Comparison of ENCODE assay signal across 22 cellular contexts in genomic region chr11:68016161-68016903, GRCh38. TPM values are rescaled to one million over a fixed set of nuclear protein-coding genes. Genes with fewer than 3 reads are reported as not detected.
DNase-seq lines count a peak whose midpoint lies in the region; ATAC-seq, FAIRE-seq and TF ChIP-seq lines count a peak whose summit lies in the region.
"Had no signal": no experiment of that assay in that cellular context is flagged by ENCODE, and none has a peak within 500 bp of the region (broad histone marks: within the 10 kb centered on the region; RNA-seq: fewer than 3 reads in every experiment).

No MANE protein-coding gene starts in this region.

- H3K9me1 ChIP-seq in IMR-90 (ENCODE audit: insufficient read depth, low read length), result peaks cover 28% of the 10 kb centered on the region

- intact Hi-C loops in IMR-90 (cut with micrococcal nuclease) (no loop called here), A673 (cut with micrococcal nuclease; ENCODE audit: unreplicated experiment) (no loop called here)

- DNase-seq in IMR-90, result no peak
- no peak for DNase-seq in astrocyte (ENCODE audit: low read depth)
- no peak for DNase-seq in neural crest cell (ENCODE audit: low read depth, low spot score)
- no peak for DNase-seq in WERI-Rb-1
- no peak for DNase-seq in NCI-H510A (lab: John Stamatoyannopoulos, UW)
- no peak for DNase-seq in A673 (ENCODE audit: low spot score)
- DNase-seq: activated CD4-positive, alpha-beta memory T cell treated with anti-CD3 and anti-CD28 coated beads, Interleukin-2, amount 10 ng/mL, durations not matched to agents 7 days and 5 days; activated naive CD4-positive, alpha-beta T cell treated with anti-CD3 and anti-CD28 coated beads, Interleukin-2, amount 10 ng/mL, durations not matched to agents 7 days and 5 days; activated T-cell treated with anti-CD3 and anti-CD28 coated beads, Interleukin-2, amount 50 U/mL, for 1 hour; dorsolateral prefrontal cortex; GF-D8; NCI-H1417 treated with DMSO at 0.1 percent for 48 hours; NCI-H2227 treated with DMSO at 0.1 percent for 48 hours; NK-92 treated with Interleukin-12 subunit alpha and Interleukin-12 subunit beta, amount 100 ng/mL, for 24 hours; stimulated activated naive B cell treated with anti-CD40 and anti-IgM and Interleukin-4, amounts not matched to agents 10 μg/mL and 1 μg/mL and 100 μg/mL, for 72 hours; T-helper 1 cell; tibial artery had no signal

- H3K36me3 Mint-ChIP-seq in astrocyte (ENCODE audit: low read depth, unreplicated experiment), result peaks cover 2% of the 10 kb centered on the region
- H3K36me3 Mint-ChIP-seq in neural crest cell (ENCODE audit: low read depth), result no peaks in the 10 kb centered on the region
- H3K36me3 Mint-ChIP-seq: activated naive CD4-positive, alpha-beta T cell treated with anti-CD3 and anti-CD28 coated beads, Interleukin-2, amount 10 ng/mL, durations not matched to agents 7 days and 5 days; stimulated activated naive B cell treated with anti-CD40 and anti-IgM and Interleukin-4, amounts not matched to agents 10 μg/mL and 1 μg/mL and 100 μg/mL, for 72 hours had no signal

- no peak overlapping the region for H3K4me3 ChIP-seq in BLaER1 treated with 17β-estradiol and CSF1 and Interleukin-3, amounts not matched to agents 10 nM and 100 nM
- H3K4me3 ChIP-seq in IMR-90 (ENCODE audit: insufficient read depth, low read depth, low read length) (no peak overlapping the region), astrocyte (ENCODE audit: insufficient read depth, low read depth, low read length) (no peak overlapping the region), WERI-Rb-1 (ENCODE audit: low read depth, low read length) (no peak overlapping the region), A673 (ENCODE audit: low read depth, low read length, poor library complexity, severe bottlenecking) (no peak overlapping the region)
- H3K4me3 ChIP-seq: dorsolateral prefrontal cortex, tibial artery had no signal

- 92% methylated on average over 2 of the region's 13 CpGs; no CpG with 5 or more reads in 1 of the 2 experiments for WGBS in IMR-90 (ENCODE audit: extremely low coverage in 2 of 2, insufficient read length in 1 of 2), 2 experiments

- TF ChIP-seq RAD21 in IMR-90 (IDR thresholded peaks at IDR 0.05; ENCODE audit: low read length), result no peak

- no peak overlapping the region for H2BK5ac ChIP-seq in IMR-90 (ENCODE audit: low read depth, low read length, poor library complexity, severe bottlenecking)

- H3K79me1 ChIP-seq in IMR-90 (ENCODE audit: low read depth in 1 of 2, low read length in 2 of 2), result peaks cover 18 to 34% of the 10 kb centered on the region in 2 experiments; a peak in 3 of 4 replicates

- H3K4me1 Mint-ChIP-seq in astrocyte (ENCODE audit: low read depth, unreplicated experiment) (peaks cover 12% of the 10 kb centered on the region), neural crest cell (peaks cover 47% of the 10 kb centered on the region)
- H3K4me1 Mint-ChIP-seq: activated CD4-positive, alpha-beta memory T cell treated with anti-CD3 and anti-CD28 coated beads, Interleukin-2, amount 10 ng/mL, durations not matched to agents 7 days and 5 days; activated naive CD4-positive, alpha-beta T cell treated with anti-CD3 and anti-CD28 coated beads, Interleukin-2, amount 10 ng/mL, durations not matched to agents 7 days and 5 days had no signal

- H4K91ac ChIP-seq in IMR-90 (ENCODE audit: insufficient read depth, low read depth, low read length), result peak overlapping the region; percentile 22; the same call in 1 of the 2 replicates

- CTCF ChIA-PET in IMR-90 (lab: Yijun Ruan, JAX) (no interaction called here), A673 (lab: Charles Lee) (no interaction called here)

- TF ChIP-seq POLR2A in IMR-90 (IDR thresholded peaks at IDR 0.05; ENCODE audit: low read depth, low read length), result no peak

- H3K4me3 Mint-ChIP-seq in astrocyte (ENCODE audit: unreplicated experiment) (no peak overlapping the region), neural crest cell (peak overlapping the region; percentile 41)
- H3K4me3 Mint-ChIP-seq: activated CD4-positive, alpha-beta memory T cell treated with anti-CD3 and anti-CD28 coated beads, Interleukin-2, amount 10 ng/mL, durations not matched to agents 7 days and 5 days; activated naive CD4-positive, alpha-beta T cell treated with anti-CD3 and anti-CD28 coated beads, Interleukin-2, amount 10 ng/mL, durations not matched to agents 7 days and 5 days; stimulated activated naive B cell treated with anti-CD40 and anti-IgM and Interleukin-4, amounts not matched to agents 10 μg/mL and 1 μg/mL and 100 μg/mL, for 72 hours had no signal

- H3K9me3 Mint-ChIP-seq in astrocyte (ENCODE audit: unreplicated experiment) (no peaks in the 10 kb centered on the region), neural crest cell (no peaks in the 10 kb centered on the region)
- H3K9me3 Mint-ChIP-seq: activated CD4-positive, alpha-beta memory T cell treated with anti-CD3 and anti-CD28 coated beads, Interleukin-2, amount 10 ng/mL, durations not matched to agents 7 days and 5 days; activated naive CD4-positive, alpha-beta T cell treated with anti-CD3 and anti-CD28 coated beads, Interleukin-2, amount 10 ng/mL, durations not matched to agents 7 days and 5 days; stimulated activated naive B cell treated with anti-CD40 and anti-IgM and Interleukin-4, amounts not matched to agents 10 μg/mL and 1 μg/mL and 100 μg/mL, for 72 hours had no signal

- H3K4me2 ChIP-seq in BLaER1 treated with 17β-estradiol and CSF1 and Interleukin-3, amounts not matched to agents 10 nM and 100 nM, result peak overlapping the region; percentile 62 to 84 (median 76)
- H3K4me2 ChIP-seq in IMR-90 (ENCODE audit: low read depth, low read length) (no peak overlapping the region), astrocyte (ENCODE audit: low read length) (no peak overlapping the region)

- H2BK20ac ChIP-seq in IMR-90 (ENCODE audit: low read depth, low read length), result no peak overlapping the region; the same call in 1 of the 2 replicates

- no peak overlapping the region for H4K5ac ChIP-seq in IMR-90 (ENCODE audit: low read depth, low read length)

- H4K8ac ChIP-seq in IMR-90 (ENCODE audit: low read depth in 2 of 2, low read length in 2 of 2), result no peak overlapping the region; a peak in 1 of 4 replicates

- no peak for ATAC-seq in IMR-90 (ENCODE audit: low read depth)
- ATAC-seq: stimulated activated naive B cell treated with anti-CD40 and anti-IgM and Interleukin-4, amounts not matched to agents 10 μg/mL and 1 μg/mL and 100 μg/mL, for 72 hours had no signal

- POLR2A ChIA-PET in IMR-90 (lab: Charles Lee; ENCODE audit: unreplicated experiment), result no interaction called here
- POLR2A ChIA-PET in A673 (lab: Charles Lee; ENCODE audit: low non-redundant PET), result no interaction called here

- dilution Hi-C loops in IMR-90 (cut with HindIII; ENCODE audit: low sequenced_read_pairs, unreplicated experiment), result no loop called here

- H3K27ac Mint-ChIP-seq in astrocyte (ENCODE audit: unreplicated experiment) (peak overlapping the region; percentile 47), neural crest cell (ENCODE audit: unreplicated experiment) (peak overlapping the region; percentile 62)
- H3K27ac Mint-ChIP-seq: activated CD4-positive, alpha-beta memory T cell treated with anti-CD3 and anti-CD28 coated beads, Interleukin-2, amount 10 ng/mL, durations not matched to agents 7 days and 5 days; activated naive CD4-positive, alpha-beta T cell treated with anti-CD3 and anti-CD28 coated beads, Interleukin-2, amount 10 ng/mL, durations not matched to agents 7 days and 5 days; stimulated activated naive B cell treated with anti-CD40 and anti-IgM and Interleukin-4, amounts not matched to agents 10 μg/mL and 1 μg/mL and 100 μg/mL, for 72 hours had no signal

- TF ChIP-seq CTCF in IMR-90 (conservative IDR thresholded peaks at IDR 0.05; ENCODE audit: low read depth, low read length) (no peak), astrocyte (IDR thresholded peaks at IDR 0.05; ENCODE audit: insufficient read depth, low read depth, low read length) (no peak), neural crest cell (conservative IDR thresholded peaks at IDR 0.05) (no peak), WERI-Rb-1 (IDR thresholded peaks at IDR 0.05; ENCODE audit: low read depth, low read length) (no peak), A673 (conservative IDR thresholded peaks at IDR 0.05; ENCODE audit: low read depth, low read length) (no peak)

- no peaks in the 10 kb centered on the region for H3K27me3 ChIP-seq in BLaER1 treated with 17β-estradiol and CSF1 and Interleukin-3, amounts not matched to agents 10 nM and 100 nM
- H3K27me3 ChIP-seq in IMR-90 (ENCODE audit: control insufficient read depth, insufficient read depth, low read length), result no peaks in the 10 kb centered on the region
- no peaks in the 10 kb centered on the region for H3K27me3 ChIP-seq in astrocyte (ENCODE audit: insufficient read depth, low read length)
- H3K27me3 ChIP-seq in WERI-Rb-1 (ENCODE audit: insufficient read depth, low read depth, severe bottlenecking), result no peaks in the 10 kb centered on the region
- no peaks in the 10 kb centered on the region for H3K27me3 ChIP-seq in A673 (replicated peaks; ENCODE audit: insufficient read depth, low read depth, low read length, poor library complexity)
- H3K27me3 ChIP-seq: dorsolateral prefrontal cortex, tibial artery had no signal

- peak overlapping the region; percentile 7 to 68 (median 53); a peak in 19 of 22 replicates for H3K9ac ChIP-seq in BLaER1 treated with 17β-estradiol and CSF1 and Interleukin-3, amounts not matched to agents 10 nM and 100 nM
- H3K9ac ChIP-seq in IMR-90 (ENCODE audit: low read depth, low read length), result no peak overlapping the region
- no peak overlapping the region for H3K9ac ChIP-seq in astrocyte (ENCODE audit: low read length)

- peaks cover 4% of the 10 kb centered on the region for H3K27me3 Mint-ChIP-seq in astrocyte (ENCODE audit: low read depth, unreplicated experiment)
- no peaks in the 10 kb centered on the region for H3K27me3 Mint-ChIP-seq in neural crest cell (ENCODE audit: low read depth)
- H3K27me3 Mint-ChIP-seq: activated CD4-positive, alpha-beta memory T cell treated with anti-CD3 and anti-CD28 coated beads, Interleukin-2, amount 10 ng/mL, durations not matched to agents 7 days and 5 days; stimulated activated naive B cell treated with anti-CD40 and anti-IgM and Interleukin-4, amounts not matched to agents 10 μg/mL and 1 μg/mL and 100 μg/mL, for 72 hours had no signal

- peak overlapping the region; percentile 57 for H2AFZ ChIP-seq in IMR-90 (replicated peaks; ENCODE audit: low read length, poor library complexity)
- no peak overlapping the region for H2AFZ ChIP-seq in astrocyte (ENCODE audit: low read depth, low read length)

- peak overlapping the region; percentile 82 for H2AK9ac ChIP-seq in IMR-90 (replicated peaks; ENCODE audit: low read depth, low read length, poor library complexity)

- H2AK5ac ChIP-seq in IMR-90 (ENCODE audit: low read depth, low read length), result no peak overlapping the region; the same call in 1 of the 2 replicates

- no peaks in the 10 kb centered on the region for H3K9me3 ChIP-seq in BLaER1 treated with 17β-estradiol and CSF1 and Interleukin-3, amounts not matched to agents 10 nM and 100 nM (replicated peaks in 1 of 11)
- H3K9me3 ChIP-seq in IMR-90 (ENCODE audit: control insufficient read depth, insufficient read depth, low read length) (no peaks in the 10 kb centered on the region), astrocyte (ENCODE audit: insufficient read depth, low read depth, low read length) (no peaks in the 10 kb centered on the region), WERI-Rb-1 (ENCODE audit: severe bottlenecking) (no peaks in the 10 kb centered on the region), A673 (ENCODE audit: low read depth, low read length, poor library complexity, severe bottlenecking) (no peaks in the 10 kb centered on the region)
- H3K9me3 ChIP-seq: tibial artery had no signal

- H3K79me2 ChIP-seq in astrocyte (ENCODE audit: insufficient read depth, low read length), result peaks cover 14% of the 10 kb centered on the region

- H3K36me3 ChIP-seq in BLaER1 treated with 17β-estradiol and CSF1 and Interleukin-3, amounts not matched to agents 10 nM and 100 nM, result peaks cover 0 to 52% (median 6%) of the 10 kb centered on the region in 11 experiments; a peak in 10 of 22 replicates
- H3K36me3 ChIP-seq in IMR-90 (ENCODE audit: control insufficient read depth, insufficient read depth, low read length), result no peaks in the 10 kb centered on the region; the same call in 1 of the 2 replicates
- H3K36me3 ChIP-seq in astrocyte (ENCODE audit: insufficient read depth, low read length), result no peaks in the 10 kb centered on the region
- no peaks in the 10 kb centered on the region for H3K36me3 ChIP-seq in WERI-Rb-1
- no peaks in the 10 kb centered on the region for H3K36me3 ChIP-seq in A673 (ENCODE audit: insufficient read depth, low read length, poor library complexity, severe bottlenecking)
- H3K36me3 ChIP-seq: tibial artery had no signal

- no peak overlapping the region for H2BK15ac ChIP-seq in IMR-90 (ENCODE audit: low read depth, low read length)

- peaks cover 73 to 95% (median 84%) of the 10 kb centered on the region in 10 experiments for H3K4me1 ChIP-seq in BLaER1 treated with 17β-estradiol and CSF1 and Interleukin-3, amounts not matched to agents 10 nM and 100 nM
- H3K4me1 ChIP-seq in IMR-90 (ENCODE audit: control insufficient read depth, insufficient read depth, low read length) (peaks cover 39% of the 10 kb centered on the region), astrocyte (ENCODE audit: insufficient read depth, low read length) (peaks cover 34% of the 10 kb centered on the region), A673 (ENCODE audit: insufficient read depth, low read length, poor library complexity, severe bottlenecking) (no peaks in the 10 kb centered on the region)

- in situ Hi-C loops in IMR-90 (cut with MboI; ENCODE audit: low sequenced_read_pairs), result no loop called here

- FAIRE-seq in astrocyte (lab: Jason Lieb, UNC), result no peak
- FAIRE-seq: D721Med, frontal cortex, GM12891 had no signal

- H3K18ac ChIP-seq in IMR-90 (ENCODE audit: low read depth, low read length), result no peak overlapping the region

- no TSS peak for BruUV-seq in IMR-90 (replicated peaks; lab: Mats Ljungman, UMichigan)
- BruUV-seq in A673 (replicated peaks; lab: Mats Ljungman, UMichigan), result no TSS peak

- no peak overlapping the region for H2BK120ac ChIP-seq in IMR-90 (ENCODE audit: low read depth, low read length)

- no peak overlapping the region for H3K4ac ChIP-seq in IMR-90 (ENCODE audit: low read depth, low read length)

- no peak overlapping the region for H3K56ac ChIP-seq in IMR-90 (ENCODE audit: extremely low read depth, insufficient read depth, low read length)

- H3K27ac ChIP-seq in BLaER1 treated with 17β-estradiol and CSF1 and Interleukin-3, amounts not matched to agents 10 nM and 100 nM, result peak overlapping the region in 8 of 11 experiments; percentile 23 to 62 (median 56); a peak in 14 of 22 replicates
- H3K27ac ChIP-seq in IMR-90 (ENCODE audit: insufficient read depth, low read length) (no peak overlapping the region), astrocyte (ENCODE audit: low read depth, low read length) (no peak overlapping the region), WERI-Rb-1 (no peak overlapping the region), A673 (ENCODE audit: low read depth, low read length, poor library complexity, severe bottlenecking) (no peak overlapping the region)
- H3K27ac ChIP-seq: epithelial cell of prostate had no signal

- no peak overlapping the region for H3K23ac ChIP-seq in IMR-90 (ENCODE audit: low read depth, low read length)

- H4K20me1 ChIP-seq in BLaER1 treated with 17β-estradiol and CSF1 and Interleukin-3, amounts not matched to agents 10 nM and 100 nM, result peaks cover 0 to 60% (median 16%) of the 10 kb centered on the region in 11 experiments; a peak in 12 of 22 replicates
- H4K20me1 ChIP-seq in IMR-90 (ENCODE audit: insufficient read depth, low read length) (no peaks in the 10 kb centered on the region), astrocyte (ENCODE audit: insufficient read depth, low read length) (no peaks in the 10 kb centered on the region)

- no peak overlapping the region for H3K14ac ChIP-seq in IMR-90 (replicated peaks; ENCODE audit: low read depth, low read length)

RNA-seq across cellular contexts. Expression of gene ALDH3B1, which starts 6.2 kb away (rescaled TPM):
- total RNA-seq in IMR-90 (2012; rRNA removed) (11.8 and 11.9 TPM in 2 replicates), astrocyte (1.1 and 1.3 TPM in 2 replicates), neural crest cell (0.23 and 0.35 TPM in 2 replicates), A673 (2021) (not detected in 2 replicates)
- polyA plus RNA-seq in IMR-90 (2012; rRNA removed), result 22.8 and 28.5 TPM in 2 replicates
- 18.0 and 34.9 TPM in 2 replicates for polyA plus RNA-seq in IMR-90 (2012; cell fraction: cytosol; rRNA removed)
- 29.6 and 66.4 TPM in 2 replicates for polyA plus RNA-seq in IMR-90 (2012; cell fraction: nucleus; rRNA removed; ENCODE audit: low replicate concordance)
- total RNA-seq: activated CD4-positive, alpha-beta memory T cell treated with anti-CD3 and anti-CD28 coated beads, Interleukin-2, amount 10 ng/mL, durations not matched to agents 7 days and 5 days had no signal

RNA-seq across cellular contexts. Expression of gene UNC93B1, which starts 12.4 kb away (rescaled TPM):
- total RNA-seq in IMR-90 (2012; rRNA removed) (10.6 and 10.9 TPM in 2 replicates), astrocyte (37.3 and 39.6 TPM in 2 replicates), neural crest cell (3.9 and 4.3 TPM in 2 replicates), A673 (2021) (1.4 and 2.4 TPM in 2 replicates)
- 18.8 and 19.2 TPM in 2 replicates for polyA plus RNA-seq in IMR-90 (2012; rRNA removed)
- 10.1 and 28.4 TPM in 2 replicates for polyA plus RNA-seq in IMR-90 (2012; cell fraction: cytosol; rRNA removed)
- polyA plus RNA-seq in IMR-90 (2012; cell fraction: nucleus; rRNA removed; ENCODE audit: low replicate concordance), result 48.5 and 108 TPM in 2 replicates

RNA-seq across cellular contexts. Expression of gene NDUFS8, which starts 14.1 kb away (rescaled TPM):
- total RNA-seq in IMR-90 (2012; rRNA removed) (80.0 and 85.9 TPM in 2 replicates), astrocyte (159 and 170 TPM in 2 replicates), neural crest cell (150 and 155 TPM in 2 replicates), A673 (2021) (220 and 234 TPM in 2 replicates)
- 131 and 165 TPM in 2 replicates for polyA plus RNA-seq in IMR-90 (2012; rRNA removed)
- polyA plus RNA-seq in IMR-90 (2012; cell fraction: cytosol; rRNA removed), result 305 and 345 TPM in 2 replicates
- polyA plus RNA-seq in IMR-90 (2012; cell fraction: nucleus; rRNA removed; ENCODE audit: low replicate concordance), result 87.1 and 239 TPM in 2 replicates

RNA-seq across cellular contexts. Expression of gene TCIRG1, which starts 22.5 kb away (rescaled TPM):
- total RNA-seq in IMR-90 (2012; rRNA removed) (25.3 and 30.8 TPM in 2 replicates), astrocyte (55.1 and 56.5 TPM in 2 replicates), neural crest cell (8.1 and 10.2 TPM in 2 replicates), A673 (2021) (15.0 and 18.4 TPM in 2 replicates)
- 117 and 148 TPM in 2 replicates for polyA plus RNA-seq in IMR-90 (2012; rRNA removed)
- 31.2 and 68.1 TPM in 2 replicates for polyA plus RNA-seq in IMR-90 (2012; cell fraction: cytosol; rRNA removed)
- 905 and 2,934 TPM in 2 replicates for polyA plus RNA-seq in IMR-90 (2012; cell fraction: nucleus; rRNA removed; ENCODE audit: low replicate concordance)

Comparison
In these comparisons a context has a peak if more than half of its experiments do, and no peak if none do; other contexts are left out.
1. H3K27ac ChIP-seq: peak in BLaER1 treated with 17β-estradiol and CSF1 and Interleukin-3, amounts not matched to agents 10 nM and 100 nM (8 of 11); none in IMR-90 (single experiment), astrocyte (single experiment), WERI-Rb-1 (single experiment) and A673 (single experiment).
2. H3K4me2 ChIP-seq: peak in BLaER1 treated with 17β-estradiol and CSF1 and Interleukin-3, amounts not matched to agents 10 nM and 100 nM (11 of 11); none in IMR-90 (single experiment) and astrocyte (single experiment).
3. H3K9ac ChIP-seq: peak in BLaER1 treated with 17β-estradiol and CSF1 and Interleukin-3, amounts not matched to agents 10 nM and 100 nM (11 of 11); none in IMR-90 (single experiment) and astrocyte (single experiment).